In the genomic region with DNA sequence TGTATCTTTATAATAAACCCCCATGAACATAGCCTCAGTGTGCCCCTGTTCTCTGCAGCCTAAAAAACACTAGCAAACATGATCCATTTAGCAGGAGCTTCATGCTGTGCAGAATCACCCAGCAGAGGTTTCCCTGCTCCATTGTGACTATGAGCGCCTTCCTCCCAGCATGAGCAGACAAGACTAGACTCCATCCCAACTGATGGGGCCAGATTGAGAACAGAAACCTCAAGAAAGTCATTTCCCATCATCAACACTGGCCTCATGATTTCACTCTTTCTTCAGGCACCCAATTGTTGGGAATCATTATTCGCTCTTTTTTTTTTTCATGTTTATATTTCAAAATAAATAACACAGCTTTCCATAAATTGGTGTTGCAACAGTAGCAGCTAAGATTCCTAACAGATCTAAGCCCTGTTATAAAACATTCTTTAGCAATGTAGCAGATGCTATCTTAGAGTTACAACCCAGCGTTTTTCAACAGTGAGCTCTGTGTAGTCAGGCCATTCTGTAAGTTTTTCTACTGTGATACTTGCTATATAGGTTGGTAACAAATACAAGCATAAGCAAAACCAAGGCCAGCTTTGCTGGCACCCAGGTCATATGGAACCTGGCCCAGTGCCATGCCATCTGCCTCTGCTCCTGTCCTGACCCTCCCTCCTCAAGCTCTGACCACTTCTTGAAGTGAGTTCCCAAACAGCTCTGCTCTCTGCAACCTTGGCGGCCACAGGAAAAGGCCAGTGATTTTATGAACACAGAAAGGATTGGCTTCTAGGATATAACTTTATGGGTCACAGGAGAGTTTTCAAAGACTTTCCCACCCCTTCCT, we compare ENCODE assay signal across 1 cellular context.
TF ChIP-seq lines count a peak whose summit lies in the region.

No MANE protein-coding gene starts in this region.

TF ChIP-seq in GM12891, 5 proteins besides CTCF, POLR2A, EP300 and RAD21:
- no peak for TF ChIP-seq TAF1 (IDR thresholded peaks at IDR 0.05; ENCODE audit: low read depth, low read length)
- no peak for TF ChIP-seq POU2F2 (IDR thresholded peaks at IDR 0.05; ENCODE audit: low read depth, low read length)
- no peak for TF ChIP-seq POLR2AphosphoS5 (IDR thresholded peaks at IDR 0.05; ENCODE audit: low read depth, low read length)
- TF ChIP-seq SPI1 (IDR thresholded peaks at IDR 0.05; ENCODE audit: low read depth, low read length), result no peak
- no peak for TF ChIP-seq PAX5 (IDR thresholded peaks at IDR 0.05; ENCODE audit: insufficient read depth, low read length, severe bottlenecking)
